ENCODE assay signal across 8 cellular contexts in the genomic region with DNA sequence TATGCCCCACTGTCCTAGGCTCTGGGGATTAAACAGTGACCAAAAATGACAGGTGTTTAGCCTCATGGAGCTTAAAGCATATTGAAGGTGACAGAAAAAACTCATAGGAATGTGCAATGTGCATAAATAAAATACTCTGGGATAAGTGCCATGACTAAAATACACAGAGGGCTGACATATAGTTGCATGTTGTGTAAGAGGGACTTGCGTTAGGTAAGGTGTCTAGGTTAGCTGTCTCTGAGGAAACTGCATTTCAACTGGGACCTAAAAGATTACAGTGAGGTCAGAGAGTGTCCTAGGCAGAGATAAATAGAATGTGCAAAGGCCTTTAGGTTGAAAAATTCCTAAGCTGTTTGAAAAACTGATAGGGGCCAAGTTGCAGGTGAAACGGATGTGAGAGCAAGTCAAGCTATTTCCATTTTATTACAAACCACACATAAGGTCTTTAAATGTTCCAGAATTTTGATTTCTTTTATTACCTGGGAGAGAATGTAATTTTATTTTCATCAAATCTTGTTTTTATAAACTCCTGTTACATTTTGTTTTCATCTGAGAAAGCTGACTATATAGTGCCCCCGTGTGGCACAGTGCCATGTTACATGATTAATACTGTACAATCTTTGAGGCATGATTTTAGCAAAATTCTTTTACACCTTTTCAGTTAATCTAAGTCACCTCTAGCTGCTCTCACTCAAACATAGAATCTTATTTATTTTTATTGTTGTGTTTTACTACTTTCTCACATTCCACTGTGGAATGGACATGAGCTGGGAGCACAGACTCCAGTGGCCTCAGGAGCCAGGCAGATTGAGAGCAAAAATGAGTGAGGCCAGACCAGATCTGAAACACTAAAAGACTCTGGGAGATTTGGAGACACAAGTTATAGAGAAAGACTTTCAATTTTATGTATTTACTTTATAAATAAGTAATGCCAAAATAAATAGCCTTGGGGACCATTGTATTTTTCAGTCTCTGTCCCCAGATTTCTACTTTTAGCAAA.
A peak's percentile ranks its signal among the peaks of the same experiment; 100 is the strongest.
DNase-seq lines count a peak whose midpoint lies in the region; ATAC-seq and TF ChIP-seq lines count a peak whose summit lies in the region.

No MANE protein-coding gene starts in this region.

- no peak overlapping the region for H3K4me3 ChIP-seq in heart right ventricle
- no peak overlapping the region for H3K4me3 ChIP-seq in epithelial cell of proximal tubule (ENCODE audit: low read depth, low read length)
- no peak overlapping the region for H3K4me3 ChIP-seq in vagina
- H3K4me3 ChIP-seq in gastrocnemius medialis, result no peak overlapping the region

- TF ChIP-seq POLR2A in vagina (IDR thresholded peaks at IDR 0.05) (no peak), gastrocnemius medialis (IDR thresholded peaks at IDR 0.05) (no peak)

- WGBS in heart right ventricle, 2 donors, result 42 to 53% methylated on average over 3 of the region's 3 CpGs

- no peak for ATAC-seq in heart right ventricle
- ATAC-seq in Right ventricle myocardium inferior, result no peak
- ATAC-seq in gastrocnemius medialis, result no peak

- intact Hi-C loops in heart right ventricle (cut with DNase I), result no loop called here
- intact Hi-C loops in Right ventricle myocardium inferior (cut with DNase I), result no loop called here
- intact Hi-C loops in vagina (cut with DNase I), result no loop called here
- intact Hi-C loops in gastrocnemius medialis (cut with DNase I; ENCODE audit: low total_unique reads), result no loop called here

- no peaks in the 10 kb centered on the region for H3K4me1 ChIP-seq in heart right ventricle
- no peaks in the 10 kb centered on the region for H3K4me1 ChIP-seq in vagina
- H3K4me1 ChIP-seq in gastrocnemius medialis, result no peaks in the 10 kb centered on the region

- no peak for DNase-seq in heart right ventricle
- DNase-seq in Right ventricle myocardium inferior (ENCODE audit: missing footprints), result no peak
- DNase-seq in NCI-H1092 (lab: John Stamatoyannopoulos, UW), result peak; percentile 14
- DNase-seq in epithelial cell of proximal tubule (ENCODE audit: low read depth), result no peak
- peak; percentile 30 for DNase-seq in retina
- DNase-seq in NCI-H2029 treated with DMSO at 0.1 percent for 48 hours (lab: John Stamatoyannopoulos, UW), result no peak
- DNase-seq in vagina (ENCODE audit: extremely low spot score in 2 of 2), result no peak
- DNase-seq in gastrocnemius medialis, result no peak

- TF ChIP-seq CTCF in heart right ventricle (IDR thresholded peaks at IDR 0.05), result peak in 8 of 9 donors; percentile 7 to 51 (median 34)
- peak; percentile 79 for TF ChIP-seq CTCF in epithelial cell of proximal tubule (conservative IDR thresholded peaks at IDR 0.05; ENCODE audit: low read depth, low read length)
- no peak for TF ChIP-seq CTCF in vagina (IDR thresholded peaks at IDR 0.05)
- TF ChIP-seq CTCF in gastrocnemius medialis (IDR thresholded peaks at IDR 0.05 in 4 of 5, conservative IDR thresholded peaks at IDR 0.05 in 1 of 5), result no peak

- H3K9me3 ChIP-seq in heart right ventricle (no peaks in the 10 kb centered on the region), vagina (no peaks in the 10 kb centered on the region), gastrocnemius medialis (no peaks in the 10 kb centered on the region)

- in situ Hi-C loops in gastrocnemius medialis (cut with MboI; ENCODE audit: low sequenced_read_pairs in 4 of 4), result no loop called here

- no peak overlapping the region for H3K27ac ChIP-seq in heart right ventricle
- H3K27ac ChIP-seq in vagina, result no peak overlapping the region
- no peak overlapping the region for H3K27ac ChIP-seq in gastrocnemius medialis

- H3K36me3 ChIP-seq in heart right ventricle, result no peaks in the 10 kb centered on the region
- H3K36me3 ChIP-seq in vagina, result no peaks in the 10 kb centered on the region
- H3K36me3 ChIP-seq in gastrocnemius medialis, result no peaks in the 10 kb centered on the region

- H3K27me3 ChIP-seq in heart right ventricle (peaks cover 0 to 16% (median 0%) of the 10 kb centered on the region in 7 donors), vagina (no peaks in the 10 kb centered on the region), gastrocnemius medialis (no peaks in the 10 kb centered on the region)

Comparison
In these comparisons a context has a peak if more than half of its experiments do, and no peak if none do; other contexts are left out.
1. DNase-seq: peak in NCI-H1092 (single experiment) and retina (single experiment); none in heart right ventricle (0 of 2), Right ventricle myocardium inferior (single experiment), epithelial cell of proximal tubule (single experiment), NCI-H2029 treated with DMSO at 0.1 percent for 48 hours (single experiment), vagina (0 of 2) and gastrocnemius medialis (0 of 2).
2. CTCF ChIP-seq: peak in heart right ventricle (8 of 9) and epithelial cell of proximal tubule (single experiment); none in vagina (0 of 3) and gastrocnemius medialis (0 of 5).